Comparison of ENCODE assay signal across 1 cellular context in the genomic region with DNA sequence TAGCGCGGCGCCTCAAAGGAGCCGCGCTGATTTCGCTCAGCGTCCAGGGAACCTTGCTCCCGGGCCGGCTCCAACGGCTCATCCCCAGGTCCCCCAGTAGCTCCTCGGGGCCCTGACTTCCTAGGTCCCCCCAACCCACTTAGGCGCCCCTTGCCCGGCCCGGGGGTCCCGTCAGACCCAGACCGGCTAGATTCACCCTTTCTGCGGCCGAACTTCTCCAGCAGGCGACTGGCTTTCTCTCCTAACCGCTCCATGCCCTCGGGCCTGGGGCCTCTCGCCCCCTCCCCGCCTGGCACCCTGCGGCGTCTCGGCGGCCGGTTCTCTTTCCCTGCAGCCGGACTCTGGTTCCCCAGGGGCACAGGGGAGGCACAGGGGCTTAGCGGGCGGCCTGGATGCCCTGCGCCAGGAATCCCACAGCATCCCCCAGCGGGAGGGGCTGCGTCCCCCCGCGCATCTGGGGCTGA.
TF ChIP-seq lines count a peak whose summit lies in the region.

No MANE protein-coding gene starts in this region.

TF ChIP-seq in IMR-90, 13 proteins besides CTCF, POLR2A, EP300 and RAD21:
- TF ChIP-seq RFX5 (IDR thresholded peaks at IDR 0.05; ENCODE audit: low read depth, low read length) (no peak), MAZ (IDR thresholded peaks at IDR 0.05; ENCODE audit: borderline replicate concordance, low read depth, low read length) (no peak), MXI1 (IDR thresholded peaks at IDR 0.05; ENCODE audit: borderline replicate concordance, low read depth, low read length) (no peak), CEBPB (IDR thresholded peaks at IDR 0.05; ENCODE audit: low read depth, low read length) (no peak), CHD1 (IDR thresholded peaks at IDR 0.05; ENCODE audit: low read depth, low read length) (no peak), RCOR1 (IDR thresholded peaks at IDR 0.05; ENCODE audit: insufficient replicate concordance, low read length) (no peak), MAFK (IDR thresholded peaks at IDR 0.05; ENCODE audit: low read depth, low read length) (no peak), NFE2L2 (IDR thresholded peaks at IDR 0.05; ENCODE audit: low read depth, low read length) (no peak), FOS (IDR thresholded peaks at IDR 0.05; ENCODE audit: low read depth, low read length) (no peak), SMC3 (IDR thresholded peaks at IDR 0.05; ENCODE audit: low read depth, low read length) (no peak), BHLHE40 (IDR thresholded peaks at IDR 0.05; ENCODE audit: low read depth, low read length) (no peak)
- TF ChIP-seq, protein P1, sequence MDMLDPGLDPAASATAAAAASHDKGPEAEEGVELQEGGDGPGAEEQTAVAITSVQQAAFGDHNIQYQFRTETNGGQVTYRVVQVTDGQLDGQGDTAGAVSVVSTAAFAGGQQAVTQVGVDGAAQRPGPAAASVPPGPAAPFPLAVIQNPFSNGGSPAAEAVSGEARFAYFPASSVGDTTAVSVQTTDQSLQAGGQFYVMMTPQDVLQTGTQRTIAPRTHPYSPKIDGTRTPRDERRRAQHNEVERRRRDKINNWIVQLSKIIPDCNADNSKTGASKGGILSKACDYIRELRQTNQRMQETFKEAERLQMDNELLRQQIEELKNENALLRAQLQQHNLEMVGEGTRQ (IDR thresholded peaks at IDR 0.05; ENCODE audit: low read depth, low read length), result no peak
- TF ChIP-seq, protein P2, sequence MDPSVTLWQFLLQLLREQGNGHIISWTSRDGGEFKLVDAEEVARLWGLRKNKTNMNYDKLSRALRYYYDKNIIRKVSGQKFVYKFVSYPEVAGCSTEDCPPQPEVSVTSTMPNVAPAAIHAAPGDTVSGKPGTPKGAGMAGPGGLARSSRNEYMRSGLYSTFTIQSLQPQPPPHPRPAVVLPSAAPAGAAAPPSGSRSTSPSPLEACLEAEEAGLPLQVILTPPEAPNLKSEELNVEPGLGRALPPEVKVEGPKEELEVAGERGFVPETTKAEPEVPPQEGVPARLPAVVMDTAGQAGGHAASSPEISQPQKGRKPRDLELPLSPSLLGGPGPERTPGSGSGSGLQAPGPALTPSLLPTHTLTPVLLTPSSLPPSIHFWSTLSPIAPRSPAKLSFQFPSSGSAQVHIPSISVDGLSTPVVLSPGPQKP (IDR thresholded peaks at IDR 0.05; ENCODE audit: borderline replicate concordance, low read depth, low read length), result no peak
TF ChIP-seq in IMR-90: peak in this region for 0.
